6 cellular contexts compared by ENCODE assay signal in genomic region chr5:146307796-146308195, GRCh38. TPM values are rescaled to one million over a fixed set of nuclear protein-coding genes. Genes with fewer than 3 reads are reported as not detected.
"Had no signal": no experiment of that assay in that cellular context is flagged by ENCODE, and none has a peak within 500 bp of the region (broad histone marks: within the 10 kb centered on the region; RNA-seq: fewer than 3 reads in every experiment).

No MANE protein-coding gene starts in this region.

- ATAC-seq: HepG2 had no signal

- H3K27ac ChIP-seq: HL-60 had no signal

- H3K4me3 ChIP-seq: GM23338 had no signal

- DNase-seq: H9, HCEC 1CT had no signal

RNA-seq across cellular contexts. Expression of gene POU4F3, which starts 30.8 kb away (rescaled TPM):
- total RNA-seq: H1, H9, HepG2 had no signal
